8 cellular contexts compared by ENCODE assay signal in the genomic region with DNA sequence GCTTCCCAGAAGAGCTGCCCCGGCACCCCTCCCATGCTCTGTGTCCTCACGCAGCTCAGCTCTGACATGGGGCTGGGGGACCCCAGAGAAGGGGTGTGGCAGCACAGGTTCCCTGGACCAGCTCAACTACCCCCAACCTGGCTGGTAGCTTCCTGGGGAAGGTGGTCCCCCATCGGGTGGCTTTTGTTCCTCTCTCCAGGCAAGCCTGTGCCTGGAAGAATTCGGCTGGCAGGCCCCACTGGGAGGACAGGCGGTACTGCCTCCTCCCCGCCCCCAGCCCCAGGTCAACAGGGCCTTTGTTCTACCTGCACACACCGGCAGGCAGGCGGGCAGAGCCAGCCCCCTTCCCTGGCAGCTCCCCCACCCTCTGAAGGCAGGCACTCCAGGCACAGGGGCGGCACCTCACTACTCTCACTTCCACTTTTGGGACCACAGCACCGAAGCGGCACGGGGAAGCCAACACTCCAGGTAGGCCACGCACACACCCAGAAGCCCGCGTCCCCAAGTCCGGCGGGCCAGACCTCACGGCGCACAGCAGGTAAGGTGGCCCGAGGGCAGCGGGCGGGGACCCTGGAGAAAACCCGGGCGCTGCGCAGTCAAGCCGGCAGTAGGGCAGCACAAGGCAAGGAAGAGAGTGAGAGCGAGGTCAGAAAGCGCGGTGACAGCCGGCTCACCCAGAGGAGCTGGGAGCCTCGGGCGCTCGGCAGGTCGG. TPM values are rescaled to one million over a fixed set of nuclear protein-coding genes. Genes with fewer than 3 reads are reported as not detected.
DNase-seq lines count a peak whose midpoint lies in the region; ATAC-seq and TF ChIP-seq lines count a peak whose summit lies in the region.

No MANE protein-coding gene starts in this region.

- no peak overlapping the region for H3K27ac Mint-ChIP-seq in activated T-helper 1 cell treated with anti-CD3 and anti-CD28 coated beads, Interleukin-12 subunit alpha, Interleukin-12 subunit beta, Interleukin-2, Interleukin-4 antibody, amounts not matched to agents 30 ng/mL and 10 ng/mL and 1 ng/mL, durations not matched to agents 14 hours and 24 hours and 36 hours

- H3K79me2 ChIP-seq in MM.1S (ENCODE audit: low read length): peaks cover 56% of the 10 kb centered on the region

- peak overlapping the region; percentile 44; the same call in 1 of the 2 replicates for H3K27ac ChIP-seq in MM.1S (ENCODE audit: low read length)
- no peak overlapping the region for H3K27ac ChIP-seq in left ventricle myocardium inferior (replicated peaks)

- peaks cover 10% of the 10 kb centered on the region for H3K27me3 Mint-ChIP-seq in activated T-helper 1 cell treated with anti-CD3 and anti-CD28 coated beads, Interleukin-12 subunit alpha, Interleukin-12 subunit beta, Interleukin-2, Interleukin-4 antibody, amounts not matched to agents 30 ng/mL and 10 ng/mL and 1 ng/mL, durations not matched to agents 14 hours and 24 hours and 36 hours (ENCODE audit: insufficient read depth)

- TF ChIP-seq CTCF in MM.1S (IDR thresholded peaks at IDR 0.05; ENCODE audit: low read length) (no peak), left ventricle myocardium inferior (IDR thresholded peaks at IDR 0.05; ENCODE audit: borderline replicate concordance) (no peak)

- H3K4me3 ChIP-seq in MM.1S (ENCODE audit: low read length) (peak overlapping the region; percentile 83), left ventricle myocardium inferior (peak overlapping the region; percentile 92)

- H3K4me3 Mint-ChIP-seq in activated T-helper 1 cell treated with anti-CD3 and anti-CD28 coated beads, Interleukin-12 subunit alpha, Interleukin-12 subunit beta, Interleukin-2, Interleukin-4 antibody, amounts not matched to agents 30 ng/mL and 10 ng/mL and 1 ng/mL, durations not matched to agents 14 hours and 24 hours and 36 hours: peak overlapping the region; percentile 92

- peak overlapping the region; percentile 80 for H3K9ac ChIP-seq in MM.1S (ENCODE audit: low read length)

- H3K4me1 ChIP-seq in MM.1S (ENCODE audit: low read length) (peaks cover 7% of the 10 kb centered on the region; the same call in 1 of the 2 replicates), left ventricle myocardium inferior (peaks cover 65% of the 10 kb centered on the region)

- peaks cover 14% of the 10 kb centered on the region for H3K36me3 Mint-ChIP-seq in activated T-helper 1 cell treated with anti-CD3 and anti-CD28 coated beads, Interleukin-12 subunit alpha, Interleukin-12 subunit beta, Interleukin-2, Interleukin-4 antibody, amounts not matched to agents 30 ng/mL and 10 ng/mL and 1 ng/mL, durations not matched to agents 14 hours and 24 hours and 36 hours (ENCODE audit: low read depth)

- H3K9me2 ChIP-seq in MM.1S (replicated peaks; ENCODE audit: insufficient read depth, low read length): no peaks in the 10 kb centered on the region

- no peak for ATAC-seq in sciatic nerve

- no peaks in the 10 kb centered on the region for H3K9me3 Mint-ChIP-seq in activated T-helper 1 cell treated with anti-CD3 and anti-CD28 coated beads, Interleukin-12 subunit alpha, Interleukin-12 subunit beta, Interleukin-2, Interleukin-4 antibody, amounts not matched to agents 30 ng/mL and 10 ng/mL and 1 ng/mL, durations not matched to agents 14 hours and 24 hours and 36 hours

- H4K20me1 ChIP-seq in MM.1S (ENCODE audit: insufficient read depth, low read length): peaks cover 48% of the 10 kb centered on the region

- H3K9me3 ChIP-seq in MM.1S (replicated peaks; ENCODE audit: insufficient read depth, low read length): no peaks in the 10 kb centered on the region
- no peaks in the 10 kb centered on the region for H3K9me3 ChIP-seq in left ventricle myocardium inferior (replicated peaks)

- H2AFZ ChIP-seq in MM.1S (ENCODE audit: low read length): peak overlapping the region; percentile 19; the same call in 1 of the 2 replicates

- H3F3A ChIP-seq in MM.1S (ENCODE audit: insufficient read depth, low read length): no peaks in the 10 kb centered on the region

- intact Hi-C loops in activated T-helper 1 cell treated with anti-CD3 and anti-CD28 coated beads, Interleukin-12 subunit alpha, Interleukin-12 subunit beta, Interleukin-2, Interleukin-4 antibody, amounts not matched to agents 30 ng/mL and 10 ng/mL and 1 ng/mL, durations not matched to agents 14 hours and 24 hours and 36 hours (cut with micrococcal nuclease): loop anchor here (5.0 to 10.0 kb wide), 4 partner anchors 140 to 793 kb away; partner anchors contain the start of gene IWS1
- intact Hi-C loops in left ventricle myocardium inferior (cut with micrococcal nuclease) (no loop called here), sciatic nerve (cut with DNase I) (no loop called here)

- H3K4me1 Mint-ChIP-seq in activated T-helper 1 cell treated with anti-CD3 and anti-CD28 coated beads, Interleukin-12 subunit alpha, Interleukin-12 subunit beta, Interleukin-2, Interleukin-4 antibody, amounts not matched to agents 30 ng/mL and 10 ng/mL and 1 ng/mL, durations not matched to agents 14 hours and 24 hours and 36 hours (ENCODE audit: low read depth): peaks cover 31% of the 10 kb centered on the region

- DNase-seq in NCI-H1417 (lab: John Stamatoyannopoulos, UW): peak; percentile 22 to 74 (median 67)
- no peak for DNase-seq in NCI-H1417 treated with DMSO at 0.1 percent for 48 hours (lab: John Stamatoyannopoulos, UW)
- peak; percentile 4 for DNase-seq in H4 (ENCODE audit: low spot score)
- DNase-seq in MM.1S: peak; percentile 73
- DNase-seq in activated T-helper 1 cell treated with anti-CD3 and anti-CD28 coated beads, Interleukin-12 subunit alpha, Interleukin-12 subunit beta, Interleukin-2, Interleukin-4 antibody, amounts not matched to agents 30 ng/mL and 10 ng/mL and 1 ng/mL, durations not matched to agents 14 hours and 24 hours and 36 hours (ENCODE audit: low spot score): no peak
- DNase-seq in left ventricle myocardium inferior: no peak
- peak; percentile 62 for DNase-seq in sciatic nerve (ENCODE audit: low spot score)
- DNase-seq in NCI-H226: no peak

- H3K36me3 ChIP-seq in MM.1S (replicated peaks; ENCODE audit: insufficient read depth, low read length) (no peaks in the 10 kb centered on the region), left ventricle myocardium inferior (no peaks in the 10 kb centered on the region)

- H3K4me2 ChIP-seq in MM.1S (ENCODE audit: low read depth, low read length): peak overlapping the region; percentile 91

- no peaks in the 10 kb centered on the region for H3K27me3 ChIP-seq in MM.1S (replicated peaks; ENCODE audit: insufficient read depth, low read length)
- H3K27me3 ChIP-seq in left ventricle myocardium inferior (ENCODE audit: low read depth): no peaks in the 10 kb centered on the region

RNA-seq across cellular contexts. Expression of gene HS6ST1, which starts 1.3 kb away (rescaled TPM):
- total RNA-seq in H4 (2014; rRNA removed; shearing (Covaris generic)): 20.3 and 25.3 TPM in 2 replicates
- 21.6 and 22.3 TPM in 2 replicates for total RNA-seq in activated T-helper 1 cell treated with anti-CD3 and anti-CD28 coated beads, Interleukin-12 subunit alpha, Interleukin-12 subunit beta, Interleukin-2, Interleukin-4 antibody, amounts not matched to agents 30 ng/mL and 10 ng/mL and 1 ng/mL, durations not matched to agents 14 hours and 24 hours and 36 hours
- total RNA-seq in left ventricle myocardium inferior (26.7 TPM), sciatic nerve (27.2 TPM)

Comparison
In these comparisons a context has a peak if more than half of its experiments do, and no peak if none do; other contexts are left out.
1. DNase-seq: peak in NCI-H1417 (3 of 3), H4 (single experiment), MM.1S (single experiment) and sciatic nerve (single experiment); none in NCI-H1417 treated with DMSO at 0.1 percent for 48 hours (single experiment), activated T-helper 1 cell treated with anti-CD3 and anti-CD28 coated beads, Interleukin-12 subunit alpha, Interleukin-12 subunit beta, Interleukin-2, Interleukin-4 antibody, amounts not matched to agents 30 ng/mL and 10 ng/mL and 1 ng/mL, durations not matched to agents 14 hours and 24 hours and 36 hours (single experiment), left ventricle myocardium inferior (single experiment) and NCI-H226 (single experiment).